9 cellular contexts compared by ENCODE assay signal in the genomic region with DNA sequence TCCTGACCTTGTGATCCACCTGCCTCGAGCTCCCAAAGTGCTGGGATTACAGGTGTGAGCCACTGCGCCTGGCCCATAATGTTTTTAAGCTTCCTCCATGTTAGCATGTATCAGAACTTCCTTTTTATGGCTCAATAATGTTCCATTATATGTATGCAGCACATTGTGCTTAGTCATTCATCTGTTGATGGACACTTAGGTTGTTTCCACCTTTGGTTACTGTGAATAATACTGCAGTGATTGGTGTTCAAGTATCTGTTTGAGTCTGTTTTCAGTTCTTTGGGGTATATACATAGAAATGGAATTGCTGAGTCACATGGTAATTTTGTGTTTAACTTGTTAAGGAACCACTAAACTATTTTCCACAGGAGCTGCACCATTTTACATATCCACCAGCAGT. TPM values are rescaled to one million over a fixed set of nuclear protein-coding genes. Genes with fewer than 3 reads are reported as not detected.
DNase-seq lines count a peak whose midpoint lies in the region; ATAC-seq and TF ChIP-seq lines count a peak whose summit lies in the region.
"Had no signal": no experiment of that assay in that cellular context is flagged by ENCODE, and none has a peak within 500 bp of the region (broad histone marks: within the 10 kb centered on the region; RNA-seq: fewer than 3 reads in every experiment).

No MANE protein-coding gene starts in this region.

- CTCF ChIA-PET in CD4-positive, alpha-beta T cell (lab: Charles Lee): interaction anchor here (1.4 kb wide), 1 partner anchor 18 kb away, joined by 3 read pairs; a partner anchor contains a TSS

- no peak for TF ChIP-seq CTCF in fibroblast of the aortic adventitia (IDR thresholded peaks at IDR 0.05; ENCODE audit: insufficient read depth, low read length)
- TF ChIP-seq CTCF in CD4-positive, alpha-beta T cell (IDR thresholded peaks at IDR 0.05): no peak

- POLR2A ChIA-PET in CD4-positive, alpha-beta T cell (lab: Charles Lee): no interaction called here

- ATAC-seq in GM18520 (IDR thresholded peaks at IDR 0.05; ENCODE audit: unreplicated experiment) (peak; percentile 96), GM21717 (IDR thresholded peaks at IDR 0.05; ENCODE audit: unreplicated experiment) (peak; percentile 94), HG03575 (IDR thresholded peaks at IDR 0.05; ENCODE audit: extremely low read depth, insufficient number of reproducible peaks, low FRiP score, unreplicated experiment) (peak; percentile 62)
- ATAC-seq in CD4-positive, alpha-beta T cell (ENCODE audit: poor library complexity): no peak

- H3K4me3 Mint-ChIP-seq in CD4-positive, alpha-beta T cell: no peak overlapping the region

- H3K36me3 Mint-ChIP-seq in CD4-positive, alpha-beta T cell (ENCODE audit: low read depth): peaks cover 22% of the 10 kb centered on the region

- DNase-seq in fibroblast of the aortic adventitia (ENCODE audit: low read depth): peak; percentile 19
- DNase-seq in CD4-positive, alpha-beta T cell: no peak
- no peak for DNase-seq in NCI-H1417 treated with DMSO at 0.1 percent for 48 hours (lab: John Stamatoyannopoulos, UW)
- no peak for DNase-seq in iPS-NIHi7 (ENCODE audit: extremely low spot score)
- no peak for DNase-seq in retina
- DNase-seq: NCI-H1105 treated with DMSO at 0.1 percent for 48 hours had no signal

- intact Hi-C loops in CD4-positive, alpha-beta T cell (cut with DNase I, micrococcal nuclease): no loop called here

- no peaks in the 10 kb centered on the region for H3K9me3 Mint-ChIP-seq in CD4-positive, alpha-beta T cell

- H3K4me3 ChIP-seq in fibroblast of the aortic adventitia (ENCODE audit: low read depth, low read length): no peak overlapping the region

- H3K9me3 ChIP-seq in CD4-positive, alpha-beta T cell (ENCODE audit: control insufficient read depth, low read length): no peaks in the 10 kb centered on the region

- H3K27me3 ChIP-seq in CD4-positive, alpha-beta T cell (ENCODE audit: control insufficient read depth, insufficient read depth, low read length): no peaks in the 10 kb centered on the region

- no peak overlapping the region for H3K27ac ChIP-seq in CD4-positive, alpha-beta T cell (ENCODE audit: low read depth, low read length)

- H3K27ac Mint-ChIP-seq in CD4-positive, alpha-beta T cell: no peak overlapping the region

- H3K4me1 Mint-ChIP-seq in CD4-positive, alpha-beta T cell (ENCODE audit: low read depth): peaks cover 37% of the 10 kb centered on the region

- H3K27me3 Mint-ChIP-seq in CD4-positive, alpha-beta T cell: no peaks in the 10 kb centered on the region

RNA-seq across cellular contexts. Expression of a gene that starts 17.7 kb away (rescaled TPM):
- 87.8 and 138 TPM in 2 replicates for total RNA-seq in fibroblast of the aortic adventitia (ENCODE audit: low replicate concordance)
- total RNA-seq in CD4-positive, alpha-beta T cell: 100 to 1,000 TPM; 112 TPM

RNA-seq across cellular contexts. Expression of a gene that starts 37.4 kb away (rescaled TPM):
- 3.9 and 29.1 TPM in 2 replicates for total RNA-seq in fibroblast of the aortic adventitia (ENCODE audit: low replicate concordance)
- 1 to 10 TPM; 1.7 to 2.1 TPM for total RNA-seq in CD4-positive, alpha-beta T cell
